Comparison of ENCODE assay signal across 13 cellular contexts in the genomic region with DNA sequence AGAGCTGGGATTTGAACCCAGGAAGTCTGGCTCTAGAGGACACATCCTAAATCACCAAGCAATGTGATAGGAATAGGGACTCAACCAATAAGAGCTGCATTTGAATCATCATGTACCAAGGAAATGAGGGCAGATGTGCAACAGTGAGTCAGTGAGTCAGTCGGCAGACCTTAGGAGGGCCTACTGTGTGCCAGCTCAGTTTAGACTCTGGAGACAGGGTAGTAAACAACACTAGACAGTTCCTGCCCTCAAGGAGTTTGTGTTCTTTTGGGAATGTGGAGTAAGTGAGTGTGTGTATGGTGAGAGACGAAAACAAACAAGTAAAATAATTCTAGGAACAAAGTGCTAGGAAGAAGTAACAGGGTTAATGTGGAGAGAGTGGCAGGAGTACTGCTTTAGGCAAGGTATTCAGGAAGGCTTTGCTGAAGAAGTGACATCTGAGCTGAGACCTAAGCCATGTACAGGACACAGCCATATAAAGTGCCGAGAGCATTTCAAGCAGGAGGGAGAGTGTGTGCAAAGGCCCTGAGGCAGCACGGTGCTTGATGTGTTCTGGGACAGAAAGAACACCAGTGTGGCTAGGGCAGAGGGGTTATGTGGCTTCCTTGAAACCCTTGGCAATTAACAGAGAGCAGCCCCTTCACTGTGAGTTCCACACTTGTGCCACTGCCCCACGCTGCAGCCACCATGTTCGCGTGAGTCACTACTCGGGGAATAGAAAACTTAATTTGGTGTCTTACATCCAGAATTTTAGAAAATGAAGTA. TPM values are rescaled to one million over a fixed set of nuclear protein-coding genes. Genes with fewer than 3 reads are reported as not detected.
DNase-seq lines count a peak whose midpoint lies in the region; ATAC-seq and TF ChIP-seq lines count a peak whose summit lies in the region.
"Had no signal": no experiment of that assay in that cellular context is flagged by ENCODE, and none has a peak within 500 bp of the region (broad histone marks: within the 10 kb centered on the region; RNA-seq: fewer than 3 reads in every experiment).

No MANE protein-coding gene starts in this region.

- CTCF ChIA-PET in activated CD4-positive, alpha-beta T cell treated with anti-CD3 and anti-CD28 coated beads for 36 hours (lab: Charles Lee) = interaction anchor here (0.5 to 9.4 kb wide), 10 partner anchors 8 to 176 kb away, joined by 3 to 69 read pairs (median 3); a partner anchor contains a TSS
- CTCF ChIA-PET in activated B cell treated with CpG ODN at 0.5 μM for 24 hours (lab: Charles Lee) = interaction anchor here (1.0 to 6.2 kb wide), 6 partner anchors 11 to 190 kb away, joined by 3 to 40 read pairs (median 8); a partner anchor contains a TSS
- CTCF ChIA-PET in naive thymus-derived CD4-positive, alpha-beta T cell (lab: Charles Lee) = interaction anchor here (0.6 to 4.7 kb wide), 5 partner anchors 46 to 795 kb away, joined by 3 to 19 read pairs (median 4); no protein-coding TSS in a partner anchor

- no peak overlapping the region for H3K4me3 ChIP-seq in naive thymus-derived CD4-positive, alpha-beta T cell (ENCODE audit: low read length)
- H3K4me3 ChIP-seq in BE2C (ENCODE audit: low read depth, low read length) = no peak overlapping the region
- H3K4me3 ChIP-seq: lung had no signal

- peaks cover 87% of the 10 kb centered on the region for H3K4me1 Mint-ChIP-seq in activated CD4-positive, alpha-beta T cell treated with anti-CD3 and anti-CD28 coated beads for 36 hours
- H3K4me1 Mint-ChIP-seq in activated B cell treated with CpG ODN at 0.5 μM for 24 hours = peaks cover 72% of the 10 kb centered on the region
- peaks cover 46 to 95% (median 58%) of the 10 kb centered on the region in 7 donors for H3K4me1 Mint-ChIP-seq in naive thymus-derived CD4-positive, alpha-beta T cell

- DNase-seq in activated CD4-positive, alpha-beta T cell treated with anti-CD3 and anti-CD28 coated beads for 36 hours = peak; percentile 56
- DNase-seq in activated CD4-positive, alpha-beta T cell treated with anti-CD3 and anti-CD28 coated beads for 1 hour = no peak
- DNase-seq in activated B cell treated with CpG ODN at 0.5 μM for 24 hours (no peak), HT-29 (ENCODE audit: low spot score) (no peak), BE2C (no peak), NCI-H1105 treated with DMSO at 0.1 percent for 48 hours (lab: John Stamatoyannopoulos, UW) (no peak)
- peak in 1 of 9 donors; percentile 24 for DNase-seq in naive thymus-derived CD4-positive, alpha-beta T cell
- DNase-seq: foreskin keratinocyte, RPMI8226 had no signal

- peak overlapping the region; percentile 79 for H3K27ac Mint-ChIP-seq in activated CD4-positive, alpha-beta T cell treated with anti-CD3 and anti-CD28 coated beads for 36 hours
- peak overlapping the region; percentile 88 for H3K27ac Mint-ChIP-seq in activated B cell treated with CpG ODN at 0.5 μM for 24 hours
- H3K27ac Mint-ChIP-seq in naive thymus-derived CD4-positive, alpha-beta T cell = peak overlapping the region; percentile 44 to 98 (median 78)

- POLR2A ChIA-PET in activated CD4-positive, alpha-beta T cell treated with anti-CD3 and anti-CD28 coated beads for 36 hours (lab: Charles Lee) = interaction anchor here (0.9 to 2.7 kb wide), 3 partner anchors 10 to 51 kb away, joined by 3 to 30 read pairs (median 6); a partner anchor contains a TSS
- POLR2A ChIA-PET in activated B cell treated with CpG ODN at 0.5 μM for 24 hours (lab: Charles Lee) = interaction anchor here (1.2 to 41.6 kb wide), 11 partner anchors 7 to 439 kb away, joined by 3 to 1422 read pairs (median 67); a partner anchor contains a TSS
- POLR2A ChIA-PET in naive thymus-derived CD4-positive, alpha-beta T cell (lab: Charles Lee) = interaction anchor here (0.7 to 15.8 kb wide), 10 partner anchors 8 to 54 kb away, joined by 3 to 255 read pairs (median 14); a partner anchor contains a TSS

- H3K36me3 ChIP-seq in naive thymus-derived CD4-positive, alpha-beta T cell (ENCODE audit: control insufficient read depth in 2 of 3, insufficient read depth in 3 of 3, low read length in 3 of 3) = peaks cover 48 to 81% (median 56%) of the 10 kb centered on the region in 3 experiments
- no peaks in the 10 kb centered on the region for H3K36me3 ChIP-seq in BE2C

- TF ChIP-seq CTCF in activated B cell treated with CpG ODN at 0.5 μM for 24 hours (IDR thresholded peaks at IDR 0.05) (no peak), BE2C (IDR thresholded peaks at IDR 0.05; ENCODE audit: low read depth, low read length) (no peak)

- intact Hi-C loops in activated CD4-positive, alpha-beta T cell treated with anti-CD3 and anti-CD28 coated beads for 36 hours (cut with DNase I, micrococcal nuclease) = loop anchor here in 1 of 2 experiments (1.0 kb wide), 3 partner anchors 10 to 49 kb away; no protein-coding TSS in a partner anchor
- intact Hi-C loops in activated B cell treated with CpG ODN at 0.5 μM for 24 hours (cut with micrococcal nuclease) = loop anchor here (1.0 kb wide), 3 partner anchors 10 to 14 kb away; a partner anchor contains a TSS
- intact Hi-C loops in naive thymus-derived CD4-positive, alpha-beta T cell (cut with micrococcal nuclease) = no loop called here

- H3K9me3 ChIP-seq in naive thymus-derived CD4-positive, alpha-beta T cell (ENCODE audit: control insufficient read depth in 2 of 3, low read length in 3 of 3) = no peaks in the 10 kb centered on the region
- H3K9me3 ChIP-seq in BE2C = no peaks in the 10 kb centered on the region

- H3K9me3 Mint-ChIP-seq in activated CD4-positive, alpha-beta T cell treated with anti-CD3 and anti-CD28 coated beads for 36 hours (ENCODE audit: low read depth) = peaks cover 4% of the 10 kb centered on the region
- no peaks in the 10 kb centered on the region for H3K9me3 Mint-ChIP-seq in activated B cell treated with CpG ODN at 0.5 μM for 24 hours
- H3K9me3 Mint-ChIP-seq in naive thymus-derived CD4-positive, alpha-beta T cell = peaks cover 0 to 3% (median 0%) of the 10 kb centered on the region in 11 donors

- H3K4me1 ChIP-seq in naive thymus-derived CD4-positive, alpha-beta T cell (ENCODE audit: control insufficient read depth in 2 of 2, insufficient read depth in 2 of 2, low read length in 2 of 2) = peaks cover 38 to 96% of the 10 kb centered on the region in 2 donors
- H3K4me1 ChIP-seq in BE2C = no peaks in the 10 kb centered on the region
- H3K4me1 ChIP-seq: foreskin keratinocyte had no signal

- H3K4me3 Mint-ChIP-seq in activated CD4-positive, alpha-beta T cell treated with anti-CD3 and anti-CD28 coated beads for 36 hours = no peak overlapping the region
- H3K4me3 Mint-ChIP-seq in activated B cell treated with CpG ODN at 0.5 μM for 24 hours = peak overlapping the region; percentile 11
- H3K4me3 Mint-ChIP-seq in naive thymus-derived CD4-positive, alpha-beta T cell = peak overlapping the region in 1 of 10 donors; percentile 44

- no peaks in the 10 kb centered on the region for H3K27me3 Mint-ChIP-seq in activated CD4-positive, alpha-beta T cell treated with anti-CD3 and anti-CD28 coated beads for 36 hours
- H3K27me3 Mint-ChIP-seq in activated B cell treated with CpG ODN at 0.5 μM for 24 hours = no peaks in the 10 kb centered on the region
- H3K27me3 Mint-ChIP-seq in naive thymus-derived CD4-positive, alpha-beta T cell = no peaks in the 10 kb centered on the region

- no peak overlapping the region for H3K27ac ChIP-seq in naive thymus-derived CD4-positive, alpha-beta T cell (ENCODE audit: low read depth, low read length)
- H3K27ac ChIP-seq: 22Rv1, foreskin keratinocyte had no signal

- peaks cover 87% of the 10 kb centered on the region for H3K36me3 Mint-ChIP-seq in activated CD4-positive, alpha-beta T cell treated with anti-CD3 and anti-CD28 coated beads for 36 hours (ENCODE audit: low read depth)
- peaks cover 95% of the 10 kb centered on the region for H3K36me3 Mint-ChIP-seq in activated B cell treated with CpG ODN at 0.5 μM for 24 hours (ENCODE audit: low read depth)
- peaks cover 22 to 72% (median 57%) of the 10 kb centered on the region in 5 donors for H3K36me3 Mint-ChIP-seq in naive thymus-derived CD4-positive, alpha-beta T cell

- H3K27me3 ChIP-seq in naive thymus-derived CD4-positive, alpha-beta T cell (ENCODE audit: control insufficient read depth in 2 of 2, insufficient read depth in 2 of 2, low read length in 2 of 2) = no peaks in the 10 kb centered on the region
- H3K27me3 ChIP-seq in BE2C = no peaks in the 10 kb centered on the region

- ATAC-seq in activated CD4-positive, alpha-beta T cell treated with anti-CD3 and anti-CD28 coated beads for 36 hours = peak; percentile 0
- ATAC-seq in HG02588 (IDR thresholded peaks at IDR 0.05; ENCODE audit: unreplicated experiment) (peak; percentile 15), activated B cell treated with CpG ODN at 0.5 μM for 24 hours (ENCODE audit: low read depth) (peak; percentile 16)
- no peak for ATAC-seq in naive thymus-derived CD4-positive, alpha-beta T cell
- ATAC-seq: foreskin keratinocyte, sciatic nerve had no signal

RNA-seq across cellular contexts. Expression of a gene that starts 11.4 kb away (rescaled TPM):
- 10 to 100 TPM; 57.1 to 79.4 TPM for total RNA-seq in activated CD4-positive, alpha-beta T cell treated with anti-CD3 and anti-CD28 coated beads for 36 hours
- 303 and 350 TPM in 2 replicates for total RNA-seq in activated B cell treated with CpG ODN at 0.5 μM for 24 hours
- total RNA-seq in naive thymus-derived CD4-positive, alpha-beta T cell = 100 to 1,000 TPM; 154 to 300 (median 184) TPM
- polyA plus RNA-seq in naive thymus-derived CD4-positive, alpha-beta T cell = 100 to 1,000 TPM in 1 of 2 donors, 10 to 100 TPM in 1; 85.2 to 163 TPM
- total RNA-seq in HT-29 (2014; rRNA removed; shearing (Covaris generic)) = 0.21 TPM in 1 of 2 replicates, not detected in the other
- 0.32 TPM for polyA plus RNA-seq in BE2C (2012; ENCODE audit: insufficient read depth, insufficient read length, low read depth)
- polyA plus RNA-seq: foreskin keratinocyte had no signal

Comparison
In these comparisons a context has a peak if more than half of its experiments do, and no peak if none do; other contexts are left out.
1. RNA of a gene that starts 11.4 kb away (total RNA-seq): 303 to 350 TPM in activated B cell treated with CpG ODN at 0.5 μM for 24 hours, 154 to 300 TPM in naive thymus-derived CD4-positive, alpha-beta T cell and 57.1 to 79.4 TPM in activated CD4-positive, alpha-beta T cell treated with anti-CD3 and anti-CD28 coated beads for 36 hours; 0.21 TPM in HT-29; every median in the first group is over 10 times any median in the second.
2. Peak in every context shown above with its lines, with median percentiles within 50 percentile points of each other: H3K27ac Mint-ChIP-seq.